ENCODE assay signal across 33 cellular contexts in genomic region chr2:240825476-240825875, GRCh38. TPM values are rescaled to one million over a fixed set of nuclear protein-coding genes. Genes with fewer than 3 reads are reported as not detected.
"Had no signal": no experiment of that assay in that cellular context is flagged by ENCODE, and none has a peak within 500 bp of the region (broad histone marks: within the 10 kb centered on the region; RNA-seq: fewer than 3 reads in every experiment).

No MANE protein-coding gene starts in this region.

- H3K9me3 Mint-ChIP-seq: natural killer cell, neural progenitor cell had no signal

- H3K9me3 ChIP-seq: neutrophil, pancreas, prostate gland, vagina had no signal

- H3K36me3 Mint-ChIP-seq: immature natural killer cell; mesothelial cell of epicardium; natural killer cell; neural progenitor cell; stimulated activated effector memory CD8-positive, alpha-beta T cell treated with anti-CD3 and anti-CD28 coated beads, Interleukin-12 subunit alpha, Interleukin-12 subunit beta, amount 100 ng/mL, for 72 hours had no signal

- H3K4me3 Mint-ChIP-seq: immature natural killer cell; mesothelial cell of epicardium; naive B cell; natural killer cell; nephron progenitor cell; neural progenitor cell; stimulated activated effector memory CD8-positive, alpha-beta T cell treated with anti-CD3 and anti-CD28 coated beads, Interleukin-12 subunit alpha, Interleukin-12 subunit beta, amount 100 ng/mL, for 72 hours; stimulated activated naive CD8-positive, alpha-beta T cell treated with anti-CD3 and anti-CD28 coated beads, Interleukin-15, amount 100 ng/mL, for 72 hours had no signal

- ATAC-seq: natural killer cell; pancreas; right cardiac atrium; sciatic nerve; stimulated activated effector memory CD8-positive, alpha-beta T cell treated with anti-CD3 and anti-CD28 coated beads, Interleukin-12 subunit alpha, Interleukin-12 subunit beta, amount 100 ng/mL, for 72 hours; stimulated activated naive CD8-positive, alpha-beta T cell treated with anti-CD3 and anti-CD28 coated beads, Interleukin-15, amount 100 ng/mL, for 72 hours had no signal

- H3K4me3 ChIP-seq: left ventricle myocardium inferior, lung, neural progenitor cell, pancreas, prostate gland, skin epidermis, tibial nerve, upper lobe of left lung, vagina had no signal

- H2AFZ ChIP-seq: neural progenitor cell had no signal

- DNase-seq: hypothalamus; immature natural killer cell; left ventricle myocardium inferior; mesendoderm; naive B cell; natural killer cell; nephron progenitor cell; occipital lobe; pancreas; retina; stimulated activated CD4-positive, alpha-beta T cell treated with anti-CD3 and anti-CD28 coated beads, Interleukin-12 subunit alpha, Interleukin-12 subunit beta, amount 100 ng/mL, for 4 hours; stimulated activated CD4-positive, alpha-beta T cell treated with anti-CD3 and anti-CD28 coated beads, Interleukin-15, amount 100 ng/mL, for 24 hours; stimulated activated CD4-positive, alpha-beta T cell treated with anti-CD3 and anti-CD28 coated beads, Interleukin-2, amount 100 ng/mL, for 24 hours; stimulated activated CD4-positive, alpha-beta T cell treated with anti-CD3 and anti-CD28 coated beads, Interleukin-4, amount 100 ng/mL, for 1 hour; stimulated activated naive CD4-positive, alpha-beta T cell treated with Interleukin-2 at 50 U/mL for 16 hours; stimulated activated naive CD8-positive, alpha-beta T cell treated with anti-CD3 and anti-CD28 coated beads, Interleukin-15, amount 100 ng/mL, for 72 hours; substantia nigra; upper lobe of left lung had no signal

- H3K36me3 ChIP-seq: left ventricle myocardium inferior, neural progenitor cell, neutrophil, pancreas, prostate gland, tibial nerve, upper lobe of left lung, vagina had no signal

- H3K27ac Mint-ChIP-seq: immature natural killer cell; mesothelial cell of epicardium; naive B cell; natural killer cell; nephron progenitor cell; neural progenitor cell; stimulated activated effector memory CD8-positive, alpha-beta T cell treated with anti-CD3 and anti-CD28 coated beads, Interleukin-12 subunit alpha, Interleukin-12 subunit beta, amount 100 ng/mL, for 72 hours; stimulated activated naive CD8-positive, alpha-beta T cell treated with anti-CD3 and anti-CD28 coated beads, Interleukin-15, amount 100 ng/mL, for 72 hours had no signal

- H3K4me1 Mint-ChIP-seq: natural killer cell; stimulated activated effector memory CD8-positive, alpha-beta T cell treated with anti-CD3 and anti-CD28 coated beads, Interleukin-12 subunit alpha, Interleukin-12 subunit beta, amount 100 ng/mL, for 72 hours had no signal

- H3K4me2 ChIP-seq: neural progenitor cell had no signal

- H3K4me1 ChIP-seq: prostate gland had no signal

- H3K27ac ChIP-seq: left ventricle myocardium inferior, neural progenitor cell, neutrophil, pancreas, prostate gland, skin epidermis, tibial nerve, upper lobe of left lung, vagina had no signal

RNA-seq across cellular contexts. Expression of gene KIF1A, which starts 5.5 kb away (rescaled TPM):
- total RNA-seq: mononuclear cell had no signal

RNA-seq across cellular contexts. Expression of gene AGXT, which starts 43.1 kb away (rescaled TPM):
- total RNA-seq: left ventricle myocardium inferior, lower leg skin, mesothelial cell of epicardium, mononuclear cell, natural killer cell, occipital lobe, prostate gland, right cardiac atrium, sciatic nerve, temporal lobe, urinary bladder, vagina had no signal
